18 cellular contexts compared by ENCODE assay signal in the genomic region with DNA sequence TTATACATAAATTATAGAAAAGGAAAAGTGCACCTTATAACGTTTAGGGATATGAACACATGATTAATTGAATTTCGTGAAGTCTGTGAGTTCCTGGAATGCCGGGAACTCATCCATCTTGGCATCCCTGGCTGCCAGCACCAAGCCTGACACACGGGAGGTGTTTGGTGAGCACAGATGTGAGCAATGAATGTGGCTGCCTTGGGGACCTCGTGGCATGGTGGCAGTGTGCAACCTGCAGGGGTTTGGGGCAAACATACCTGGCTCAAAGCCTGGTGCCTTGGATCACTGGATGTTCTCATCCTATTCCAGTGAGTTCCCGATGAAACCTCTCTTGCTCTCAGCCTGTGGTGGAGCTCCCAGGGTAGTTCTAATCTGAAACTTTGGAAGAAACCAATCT. TPM values are rescaled to one million over a fixed set of nuclear protein-coding genes. Genes with fewer than 3 reads are reported as not detected.
DNase-seq lines count a peak whose midpoint lies in the region; ATAC-seq, FAIRE-seq and TF ChIP-seq lines count a peak whose summit lies in the region.
"Had no signal": no experiment of that assay in that cellular context is flagged by ENCODE, and none has a peak within 500 bp of the region (broad histone marks: within the 10 kb centered on the region; RNA-seq: fewer than 3 reads in every experiment).

No MANE protein-coding gene starts in this region.

- peak overlapping the region; percentile 18 for H2AFZ ChIP-seq in astrocyte (ENCODE audit: low read depth, low read length)
- peak overlapping the region; percentile 32 for H2AFZ ChIP-seq in HepG2 (ENCODE audit: low read length)

- CTCF ChIA-PET in HepG2 (lab: Yijun Ruan, JAX; ENCODE audit: low intra/inter-chr PET ratio, low total read pairs): no interaction called here

- intact Hi-C loops in HepG2 (cut with micrococcal nuclease; ENCODE audit: unreplicated experiment): loop anchor here (10.0 kb wide), 1 partner anchor 130 kb away; the partner anchor contains the start of gene PIAS4

- no peaks in the 10 kb centered on the region for H3K27me3 ChIP-seq in astrocyte (ENCODE audit: insufficient read depth, low read length)
- no peaks in the 10 kb centered on the region for H3K27me3 ChIP-seq in HepG2 (ENCODE audit: control insufficient read depth in 1 of 2, insufficient read depth in 2 of 2, low read length in 2 of 2)

- peak; percentile 13 for DNase-seq in AG10803 (ENCODE audit: low read depth)
- no peak for DNase-seq in astrocyte (ENCODE audit: low read depth)
- no peak for DNase-seq in HepG2 (ENCODE audit: low spot score)
- no peak for DNase-seq in RKO (ENCODE audit: low spot score)
- DNase-seq in C1 segment of cervical spinal cord (lab: John Stamatoyannopoulos, UW): no peak
- no peak for DNase-seq in GM12892 (ENCODE audit: insufficient read length)
- DNase-seq: AML-193; CD4-positive, alpha-beta T cell; HCEC 1CT; NCI-H1048; NCI-H146; NCI-H2107; NCI-H345; SHP77 had no signal

- no peaks in the 10 kb centered on the region for H3K36me3 Mint-ChIP-seq in astrocyte (ENCODE audit: low read depth, unreplicated experiment)

- H3K27ac Mint-ChIP-seq in astrocyte (ENCODE audit: unreplicated experiment): no peak overlapping the region
- H3K27ac Mint-ChIP-seq: CD4-positive, alpha-beta T cell had no signal

- TF ChIP-seq EP300 in Ishikawa (IDR thresholded peaks at IDR 0.05; ENCODE audit: borderline replicate concordance) (no peak), HepG2 (IDR thresholded peaks at IDR 0.05; ENCODE audit: low read depth in 2 of 2, low read length in 2 of 2) (no peak), HepG2 (CRISPR knock-in tag; IDR thresholded peaks at IDR 0.05; ENCODE audit: borderline replicate concordance) (no peak)

- H3K27me3 Mint-ChIP-seq in astrocyte (ENCODE audit: low read depth, unreplicated experiment): no peaks in the 10 kb centered on the region
- H3K27me3 Mint-ChIP-seq: CD4-positive, alpha-beta T cell had no signal

- no TSS peak for BruUV-seq in HepG2 (replicated peaks; lab: Mats Ljungman, UMichigan)

- no peak for TF ChIP-seq POLR2A in HepG2 (IDR thresholded peaks at IDR 0.05; ENCODE audit: insufficient read depth in 1 of 2, low read depth in 2 of 2, low read length in 2 of 2)
- TF ChIP-seq POLR2A in GM12892 (IDR thresholded peaks at IDR 0.05; ENCODE audit: low read depth, low read length): no peak

- no peak overlapping the region for H3K4me2 ChIP-seq in astrocyte (ENCODE audit: low read length)
- 0 out of 2 replicates have a peak overlapping the region, but pooled peaks have one; percentile 29 for H3K4me2 ChIP-seq in HepG2 (ENCODE audit: low read depth, low read length)

- H3K9me3 Mint-ChIP-seq in astrocyte (ENCODE audit: unreplicated experiment): no peaks in the 10 kb centered on the region
- H3K9me3 Mint-ChIP-seq: CD4-positive, alpha-beta T cell had no signal

- H3K27ac ChIP-seq in astrocyte (ENCODE audit: low read depth, low read length) (no peak overlapping the region), HepG2 (ENCODE audit: extremely low read length, insufficient read depth, low read length) (no peak overlapping the region)

- H3K36me3 ChIP-seq in astrocyte (ENCODE audit: insufficient read depth, low read length): no peaks in the 10 kb centered on the region
- no peaks in the 10 kb centered on the region for H3K36me3 ChIP-seq in HepG2 (replicated peaks in 1 of 2; ENCODE audit: control insufficient read depth in 1 of 2, insufficient read depth in 2 of 2, low read length in 2 of 2)

- no peaks in the 10 kb centered on the region for H4K20me1 ChIP-seq in astrocyte (ENCODE audit: insufficient read depth, low read length)
- no peaks in the 10 kb centered on the region for H4K20me1 ChIP-seq in HepG2 (ENCODE audit: insufficient read depth, low read length)

- H3K9ac ChIP-seq in astrocyte (ENCODE audit: low read length): no peak overlapping the region
- H3K9ac ChIP-seq in HepG2 (ENCODE audit: insufficient read depth, low read depth, low read length): no peak overlapping the region

- POLR2A ChIA-PET in HepG2 (lab: Yijun Ruan, JAX): no interaction called here

- TF ChIP-seq RAD21 in Ishikawa (IDR thresholded peaks at IDR 0.05; ENCODE audit: low read depth) (no peak), HepG2 (CRISPR knock-in tag; IDR thresholded peaks at IDR 0.05) (no peak)

- TF ChIP-seq CTCF in AG10803 (conservative IDR thresholded peaks at IDR 0.05; ENCODE audit: low read length) (no peak), astrocyte (IDR thresholded peaks at IDR 0.05; ENCODE audit: insufficient read depth, low read depth, low read length) (no peak), HepG2 (CRISPR knock-in tag; IDR thresholded peaks at IDR 0.05) (no peak)

- H3K79me2 ChIP-seq in astrocyte (ENCODE audit: insufficient read depth, low read length): no peaks in the 10 kb centered on the region
- no peaks in the 10 kb centered on the region for H3K79me2 ChIP-seq in HepG2 (ENCODE audit: insufficient read depth, low read length)

- no peak for FAIRE-seq in astrocyte (lab: Jason Lieb, UNC)
- FAIRE-seq in HepG2 (lab: Jason Lieb, UNC): no peak
- no peak for FAIRE-seq in GM12892 (lab: Jason Lieb, UNC)
- FAIRE-seq: A204.1 had no signal

- H3K4me1 Mint-ChIP-seq in astrocyte (ENCODE audit: low read depth, unreplicated experiment): peaks cover 6% of the 10 kb centered on the region

- H3K4me3 ChIP-seq in AG10803 (ENCODE audit: low read length): no peak overlapping the region
- no peak overlapping the region for H3K4me3 ChIP-seq in astrocyte (ENCODE audit: insufficient read depth, low read depth, low read length)
- H3K4me3 ChIP-seq in HepG2 (replicated peaks in 1 of 3; ENCODE audit: insufficient read depth in 1 of 3, low read depth in 2 of 3, low read length in 3 of 3): no peak overlapping the region

- in situ Hi-C loops in HepG2 (cut with HindIII; ENCODE audit: extremely low pct_ligation_motif_present, low pct_unique_long_range_greater_than_20kb): no loop called here

- no peak overlapping the region for H3K4me3 Mint-ChIP-seq in astrocyte (ENCODE audit: unreplicated experiment)
- H3K4me3 Mint-ChIP-seq: CD4-positive, alpha-beta T cell had no signal

- ATAC-seq in HepG2 (no peak), GM19455 (IDR thresholded peaks at IDR 0.05; ENCODE audit: unreplicated experiment) (no peak)

- peaks cover 11% of the 10 kb centered on the region for H3K4me1 ChIP-seq in astrocyte (ENCODE audit: insufficient read depth, low read length)
- H3K4me1 ChIP-seq in HepG2 (ENCODE audit: insufficient read depth, low read length): peaks cover 62% of the 10 kb centered on the region

- WGBS in HepG2 (ENCODE audit: low lambda C conversion rate): 43% methylated on average over 5 of the region's 6 CpGs

- H3K9me3 ChIP-seq in astrocyte (ENCODE audit: insufficient read depth, low read depth, low read length) (no peaks in the 10 kb centered on the region), HepG2 (ENCODE audit: low read length) (no peaks in the 10 kb centered on the region)

RNA-seq across cellular contexts. Expression of gene MAP2K2, which starts 10.4 kb away (rescaled TPM):
- total RNA-seq in astrocyte (184 and 190 TPM in 2 replicates), HepG2 (2016; rRNA removed; fragmentation: Illumina TruSeq; extraction: Trizol) (72.2 and 80.9 TPM in 2 replicates)
- 141 and 153 TPM in 2 replicates for total RNA-seq in HepG2 (2016; cell fraction: cytosol; rRNA removed; fragmentation: Illumina TruSeq; extraction: Trizol; ENCODE audit: low read depth)
- 63.3 and 84.3 TPM in 2 replicates for total RNA-seq in HepG2 (2016; cell fraction: insoluble cytoplasmic fraction; rRNA removed; fragmentation: Illumina TruSeq; extraction: Trizol)
- 168 and 190 TPM in 2 replicates for total RNA-seq in HepG2 (2016; cell fraction: membrane; rRNA removed; fragmentation: Illumina TruSeq; extraction: Trizol)
- total RNA-seq in HepG2 (2016; cell fraction: nucleus; rRNA removed; fragmentation: Illumina TruSeq; extraction: Trizol): 40.1 and 53.8 TPM in 2 replicates
- polyA plus RNA-seq in HepG2 (2011; rRNA removed): 70.3 and 88.1 TPM in 2 replicates
- polyA plus RNA-seq in HepG2 (2011; cell fraction: cytosol; rRNA removed): 63.3 and 103 TPM in 2 replicates
- 96.2 and 101 TPM in 2 replicates for polyA plus RNA-seq in HepG2 (2011; cell fraction: nucleus; rRNA removed)
- 73.5 and 112 TPM in 2 replicates for polyA plus RNA-seq in HepG2 (2012)
- polyA plus RNA-seq in HepG2 (2016; cell fraction: cytosol; fragmentation: Illumina TruSeq; extraction: Trizol; ENCODE audit: low read depth): 205 and 223 TPM in 2 replicates
- 99.4 and 124 TPM in 2 replicates for polyA plus RNA-seq in HepG2 (2016; cell fraction: insoluble cytoplasmic fraction; fragmentation: Illumina TruSeq; extraction: Trizol; ENCODE audit: low read depth)
- polyA plus RNA-seq in HepG2 (2016; cell fraction: membrane; fragmentation: Illumina TruSeq; extraction: Trizol; ENCODE audit: low read depth): 271 and 285 TPM in 2 replicates
- polyA plus RNA-seq in HepG2 (2016; cell fraction: nucleus; fragmentation: Illumina TruSeq; extraction: Trizol; ENCODE audit: insufficient read depth, low read depth): 113 and 116 TPM in 2 replicates
- polyA minus RNA-seq in HepG2 (2011; rRNA and poly(A)+ RNA removed; ENCODE audit: low replicate concordance): 82.8 and 120 TPM in 2 replicates
- 55.4 and 61.2 TPM in 2 replicates for polyA minus RNA-seq in HepG2 (2011; cell fraction: cytosol; rRNA and poly(A)+ RNA removed)
- polyA minus RNA-seq in HepG2 (2011; cell fraction: nucleus; rRNA and poly(A)+ RNA removed): 25.8 and 27.8 TPM in 2 replicates
- 52.3 TPM for polyA plus RNA-seq in GM12892 (2012; ENCODE audit: missing spikeins)

RNA-seq across cellular contexts. Expression of gene CREB3L3, which starts 19.1 kb away (rescaled TPM):
- total RNA-seq in astrocyte (not detected in 2 replicates), HepG2 (2016; rRNA removed; fragmentation: Illumina TruSeq; extraction: Trizol) (3.8 and 4.5 TPM in 2 replicates)
- total RNA-seq in HepG2 (2016; cell fraction: cytosol; rRNA removed; fragmentation: Illumina TruSeq; extraction: Trizol; ENCODE audit: low read depth): 0.61 and 1.3 TPM in 2 replicates
- 2.7 and 4.7 TPM in 2 replicates for total RNA-seq in HepG2 (2016; cell fraction: insoluble cytoplasmic fraction; rRNA removed; fragmentation: Illumina TruSeq; extraction: Trizol)
- total RNA-seq in HepG2 (2016; cell fraction: membrane; rRNA removed; fragmentation: Illumina TruSeq; extraction: Trizol): 1.9 and 2.1 TPM in 2 replicates
- 5.9 and 7.0 TPM in 2 replicates for total RNA-seq in HepG2 (2016; cell fraction: nucleus; rRNA removed; fragmentation: Illumina TruSeq; extraction: Trizol)
- 3.8 and 7.0 TPM in 2 replicates for polyA plus RNA-seq in HepG2 (2011; rRNA removed)
- polyA plus RNA-seq in HepG2 (2011; cell fraction: cytosol; rRNA removed): 3.1 and 5.0 TPM in 2 replicates
- 7.4 and 9.2 TPM in 2 replicates for polyA plus RNA-seq in HepG2 (2011; cell fraction: nucleus; rRNA removed)
- 13.4 and 16.9 TPM in 2 replicates for polyA plus RNA-seq in HepG2 (2012)
- polyA plus RNA-seq in HepG2 (2016; cell fraction: cytosol; fragmentation: Illumina TruSeq; extraction: Trizol; ENCODE audit: low read depth): 2.1 and 2.2 TPM in 2 replicates
- polyA plus RNA-seq in HepG2 (2016; cell fraction: insoluble cytoplasmic fraction; fragmentation: Illumina TruSeq; extraction: Trizol; ENCODE audit: low read depth): 11.1 and 13.5 TPM in 2 replicates
- polyA plus RNA-seq in HepG2 (2016; cell fraction: membrane; fragmentation: Illumina TruSeq; extraction: Trizol; ENCODE audit: low read depth): 4.0 and 5.2 TPM in 2 replicates
- polyA plus RNA-seq in HepG2 (2016; cell fraction: nucleus; fragmentation: Illumina TruSeq; extraction: Trizol; ENCODE audit: insufficient read depth, low read depth): 28.4 and 29.8 TPM in 2 replicates
- polyA minus RNA-seq in HepG2 (2011; rRNA and poly(A)+ RNA removed; ENCODE audit: low replicate concordance): 0.09 and 2.9 TPM in 2 replicates
- 1.7 and 3.2 TPM in 2 replicates for polyA minus RNA-seq in HepG2 (2011; cell fraction: cytosol; rRNA and poly(A)+ RNA removed)
- 2.1 and 2.6 TPM in 2 replicates for polyA minus RNA-seq in HepG2 (2011; cell fraction: nucleus; rRNA and poly(A)+ RNA removed)
- not detected for polyA plus RNA-seq in GM12892 (2012; ENCODE audit: missing spikeins)
- total RNA-seq: HT-29 had no signal

RNA-seq across cellular contexts. Expression of gene SIRT6, which starts 48.0 kb away (rescaled TPM):
- total RNA-seq in astrocyte (26.0 and 29.2 TPM in 2 replicates), HepG2 (2016; rRNA removed; fragmentation: Illumina TruSeq; extraction: Trizol) (8.6 and 11.0 TPM in 2 replicates)
- total RNA-seq in HepG2 (2016; cell fraction: cytosol; rRNA removed; fragmentation: Illumina TruSeq; extraction: Trizol; ENCODE audit: low read depth): 7.2 and 9.1 TPM in 2 replicates
- total RNA-seq in HepG2 (2016; cell fraction: insoluble cytoplasmic fraction; rRNA removed; fragmentation: Illumina TruSeq; extraction: Trizol): 7.9 and 10.6 TPM in 2 replicates
- 7.5 and 8.1 TPM in 2 replicates for total RNA-seq in HepG2 (2016; cell fraction: membrane; rRNA removed; fragmentation: Illumina TruSeq; extraction: Trizol)
- 7.0 and 8.1 TPM in 2 replicates for total RNA-seq in HepG2 (2016; cell fraction: nucleus; rRNA removed; fragmentation: Illumina TruSeq; extraction: Trizol)
- 18.4 and 20.7 TPM in 2 replicates for polyA plus RNA-seq in HepG2 (2011; rRNA removed)
- polyA plus RNA-seq in HepG2 (2011; cell fraction: cytosol; rRNA removed): 12.2 and 19.4 TPM in 2 replicates
- 69.5 and 82.9 TPM in 2 replicates for polyA plus RNA-seq in HepG2 (2011; cell fraction: nucleus; rRNA removed)
- polyA plus RNA-seq in HepG2 (2012): 7.3 and 9.2 TPM in 2 replicates
- 4.6 and 5.1 TPM in 2 replicates for polyA plus RNA-seq in HepG2 (2016; cell fraction: cytosol; fragmentation: Illumina TruSeq; extraction: Trizol; ENCODE audit: low read depth)
- polyA plus RNA-seq in HepG2 (2016; cell fraction: insoluble cytoplasmic fraction; fragmentation: Illumina TruSeq; extraction: Trizol; ENCODE audit: low read depth): 9.5 and 10.8 TPM in 2 replicates
- polyA plus RNA-seq in HepG2 (2016; cell fraction: membrane; fragmentation: Illumina TruSeq; extraction: Trizol; ENCODE audit: low read depth): 6.0 TPM in 2 replicates
- 31.6 and 35.6 TPM in 2 replicates for polyA plus RNA-seq in HepG2 (2016; cell fraction: nucleus; fragmentation: Illumina TruSeq; extraction: Trizol; ENCODE audit: insufficient read depth, low read depth)
- polyA minus RNA-seq in HepG2 (2011; rRNA and poly(A)+ RNA removed; ENCODE audit: low replicate concordance): 18.0 and 19.2 TPM in 2 replicates
- 6.8 and 7.4 TPM in 2 replicates for polyA minus RNA-seq in HepG2 (2011; cell fraction: cytosol; rRNA and poly(A)+ RNA removed)
- 9.0 TPM in 2 replicates for polyA minus RNA-seq in HepG2 (2011; cell fraction: nucleus; rRNA and poly(A)+ RNA removed)
- 12.8 TPM for polyA plus RNA-seq in GM12892 (2012; ENCODE audit: missing spikeins)

RNA-seq across cellular contexts. Expression of gene ANKRD24, which starts 48.1 kb away (rescaled TPM):
- total RNA-seq in astrocyte (0.73 and 1.4 TPM in 2 replicates), HepG2 (2016; rRNA removed; fragmentation: Illumina TruSeq; extraction: Trizol) (0.13 TPM in 1 of 2 replicates, not detected in the other)
- not detected in 2 replicates for total RNA-seq in HepG2 (2016; cell fraction: cytosol; rRNA removed; fragmentation: Illumina TruSeq; extraction: Trizol; ENCODE audit: low read depth)
- total RNA-seq in HepG2 (2016; cell fraction: insoluble cytoplasmic fraction; rRNA removed; fragmentation: Illumina TruSeq; extraction: Trizol): 0.06 and 0.19 TPM in 2 replicates
- total RNA-seq in HepG2 (2016; cell fraction: membrane; rRNA removed; fragmentation: Illumina TruSeq; extraction: Trizol): not detected in 2 replicates
- 0.22 TPM in 1 of 2 replicates, not detected in the other for total RNA-seq in HepG2 (2016; cell fraction: nucleus; rRNA removed; fragmentation: Illumina TruSeq; extraction: Trizol)
- polyA plus RNA-seq in HepG2 (2011; rRNA removed): 0.17 and 0.24 TPM in 2 replicates
- 0.15 and 0.19 TPM in 2 replicates for polyA plus RNA-seq in HepG2 (2011; cell fraction: cytosol; rRNA removed)
- 0.97 and 1.2 TPM in 2 replicates for polyA plus RNA-seq in HepG2 (2011; cell fraction: nucleus; rRNA removed)
- polyA plus RNA-seq in HepG2 (2012): 0.13 and 0.28 TPM in 2 replicates
- not detected in 2 replicates for polyA plus RNA-seq in HepG2 (2016; cell fraction: cytosol; fragmentation: Illumina TruSeq; extraction: Trizol; ENCODE audit: low read depth)
- polyA plus RNA-seq in HepG2 (2016; cell fraction: insoluble cytoplasmic fraction; fragmentation: Illumina TruSeq; extraction: Trizol; ENCODE audit: low read depth): not detected in 2 replicates
- polyA plus RNA-seq in HepG2 (2016; cell fraction: membrane; fragmentation: Illumina TruSeq; extraction: Trizol; ENCODE audit: low read depth): not detected in 2 replicates
- polyA plus RNA-seq in HepG2 (2016; cell fraction: nucleus; fragmentation: Illumina TruSeq; extraction: Trizol; ENCODE audit: insufficient read depth, low read depth): 0.36 and 0.63 TPM in 2 replicates
- polyA minus RNA-seq in HepG2 (2011; rRNA and poly(A)+ RNA removed; ENCODE audit: low replicate concordance): 0.07 and 0.20 TPM in 2 replicates
- not detected in 2 replicates for polyA minus RNA-seq in HepG2 (2011; cell fraction: cytosol; rRNA and poly(A)+ RNA removed)
- 0.25 TPM in 1 of 2 replicates, not detected in the other for polyA minus RNA-seq in HepG2 (2011; cell fraction: nucleus; rRNA and poly(A)+ RNA removed)
- polyA plus RNA-seq in GM12892 (2012; ENCODE audit: missing spikeins): 0.74 TPM
